In genomic region chr11:69718147-69718546, GRCh38 we compare ENCODE assay signal across 9 cellular contexts. TPM values are rescaled to one million over a fixed set of nuclear protein-coding genes. Genes with fewer than 3 reads are reported as not detected.
DNase-seq lines count a peak whose midpoint lies in the region; ATAC-seq and TF ChIP-seq lines count a peak whose summit lies in the region.
"Had no signal": no experiment of that assay in that cellular context is flagged by ENCODE, and none has a peak within 500 bp of the region (broad histone marks: within the 10 kb centered on the region; RNA-seq: fewer than 3 reads in every experiment).

No MANE protein-coding gene starts in this region.

- H3K79me2 ChIP-seq in GM23338 (replicated peaks; ENCODE audit: insufficient read depth) (no peaks in the 10 kb centered on the region), OCI-LY7 (ENCODE audit: insufficient read depth, low read depth, low read length) (no peaks in the 10 kb centered on the region)

- H3F3A ChIP-seq in GM23338 (replicated peaks; ENCODE audit: low read depth), result no peaks in the 10 kb centered on the region

- POLR2A ChIA-PET in OCI-LY7 (lab: Charles Lee), result no interaction called here

- H3K9me2 ChIP-seq in GM23338 (ENCODE audit: insufficient read depth) (no peaks in the 10 kb centered on the region), OCI-LY7 (ENCODE audit: insufficient read depth, low read length) (no peaks in the 10 kb centered on the region)

- no peaks in the 10 kb centered on the region for H3K9me3 ChIP-seq in OCI-LY7 (ENCODE audit: low read length)

- H3K27ac ChIP-seq in C4-2B (no peak overlapping the region), GM23338 (ENCODE audit: low read depth) (no peak overlapping the region), OCI-LY7 (ENCODE audit: low read depth, low read length, poor library complexity, severe bottlenecking) (no peak overlapping the region)

- intact Hi-C loops in OCI-LY7 (cut with micrococcal nuclease; ENCODE audit: unreplicated experiment), result loop anchor here (5.0 to 10.0 kb wide), 2 partner anchors 84 to 167 kb away; no protein-coding TSS in a partner anchor

- peak overlapping the region; percentile 92 for H2AFZ ChIP-seq in GM23338
- H2AFZ ChIP-seq in OCI-LY7 (ENCODE audit: low read length), result no peak overlapping the region

- ATAC-seq in GM23338, result peak; percentile 94
- no peak for ATAC-seq in GM18511 (IDR thresholded peaks at IDR 0.05; ENCODE audit: unreplicated experiment)
- no peak for ATAC-seq in GM21529 (IDR thresholded peaks at IDR 0.05; ENCODE audit: unreplicated experiment)
- no peak for ATAC-seq in HG02938 (IDR thresholded peaks at IDR 0.05; ENCODE audit: unreplicated experiment)

- H3K4me2 ChIP-seq in GM23338 (0 out of 2 replicates have a peak overlapping the region, but pooled peaks have one; percentile 19), OCI-LY7 (ENCODE audit: low read length) (peak overlapping the region; percentile 30; the same call in 1 of the 2 replicates)

- H3K27me3 ChIP-seq in GM23338 (ENCODE audit: insufficient read depth), result no peaks in the 10 kb centered on the region

- CTCF ChIA-PET in OCI-LY7 (lab: Charles Lee; ENCODE audit: unreplicated experiment), result no interaction called here

- peaks cover 13% of the 10 kb centered on the region for H3K4me1 Mint-ChIP-seq in GM23338

- BruUV-seq in OCI-LY7 (replicated peaks; lab: Mats Ljungman, UMichigan), result no TSS peak

- H3K4me1 ChIP-seq in GM23338 (ENCODE audit: insufficient read depth) (peaks cover 4% of the 10 kb centered on the region; the same call in 1 of the 2 replicates), OCI-LY7 (ENCODE audit: insufficient read depth, low read length, poor library complexity, severe bottlenecking) (peaks cover 9% of the 10 kb centered on the region)

- no peak overlapping the region for H3K4me3 ChIP-seq in GM23338
- H3K4me3 ChIP-seq in OCI-LY7 (ENCODE audit: low read depth, low read length, poor library complexity, severe bottlenecking), result no peak overlapping the region

- H3K27ac Mint-ChIP-seq in GM23338, result no peak overlapping the region
- H3K27ac Mint-ChIP-seq: IgD-negative memory B cell had no signal

- DNase-seq in GM23338 (ENCODE audit: low spot score), result peak; percentile 91
- peak; percentile 90 for DNase-seq in OCI-LY7 (ENCODE audit: low spot score)
- peak; percentile 88 for DNase-seq in germinal center (ENCODE audit: low spot score)
- no peak for DNase-seq in occipital lobe (lab: John Stamatoyannopoulos, UW)

- H3K4me3 Mint-ChIP-seq in GM23338, result no peak overlapping the region
- H3K4me3 Mint-ChIP-seq: IgD-negative memory B cell had no signal

- no peaks in the 10 kb centered on the region for H4K20me1 ChIP-seq in GM23338 (replicated peaks; ENCODE audit: insufficient read depth)
- no peaks in the 10 kb centered on the region for H4K20me1 ChIP-seq in OCI-LY7 (ENCODE audit: insufficient read depth, low read length)

- peaks cover 13% of the 10 kb centered on the region for H3K27me3 Mint-ChIP-seq in GM23338 (ENCODE audit: insufficient read depth, low read depth, poor library complexity)

- H3K36me3 Mint-ChIP-seq in GM23338 (ENCODE audit: low read depth), result no peaks in the 10 kb centered on the region

- H3K9me3 Mint-ChIP-seq in GM23338, result no peaks in the 10 kb centered on the region
- H3K9me3 Mint-ChIP-seq: IgD-negative memory B cell had no signal

- TF ChIP-seq CTCF in C4-2B (conservative IDR thresholded peaks at IDR 0.05) (peak; percentile 69), GM23338 (conservative IDR thresholded peaks at IDR 0.05; ENCODE audit: low read depth in 2 of 2) (peak; percentile 78 to 88), OCI-LY7 (conservative IDR thresholded peaks at IDR 0.05; ENCODE audit: low read length) (peak; percentile 84)

- H3K36me3 ChIP-seq in GM23338 (ENCODE audit: insufficient read depth) (no peaks in the 10 kb centered on the region), OCI-LY7 (ENCODE audit: insufficient read depth, low read length) (no peaks in the 10 kb centered on the region)

TF ChIP-seq in GM23338, 12 proteins besides CTCF, POLR2A, EP300 and RAD21 (continues in another document):
- TF ChIP-seq EZH2 (IDR thresholded peaks at IDR 0.05; ENCODE audit: low read depth, unreplicated experiment) (no peak), JUNB (IDR thresholded peaks at IDR 0.05; ENCODE audit: unreplicated experiment) (no peak), ETS1 (IDR thresholded peaks at IDR 0.05) (no peak), ZNF114 (CRISPR knock-in tag; IDR thresholded peaks at IDR 0.05) (no peak), CREB1 (CRISPR knock-in tag; IDR thresholded peaks at IDR 0.05; ENCODE audit: low read depth) (no peak), NANOG (IDR thresholded peaks at IDR 0.05; ENCODE audit: borderline replicate concordance) (no peak)

RNA-seq across cellular contexts. Expression of gene FGF19, which starts 14.3 kb away (rescaled TPM):
- total RNA-seq in GM23338 (2014; rRNA removed; shearing (Covaris generic)), result 27.4 and 36.1 TPM in 2 replicates
- polyA plus RNA-seq in GM23338 (2016; fragmentation: Nextera tagmentation; extraction: Ambion mirVana), result 21.7 and 22.3 TPM in 2 replicates
- not detected in 2 replicates for total RNA-seq in OCI-LY7 (2014; rRNA removed; shearing (Covaris generic))
- not detected in 2 replicates for total RNA-seq in OCI-LY7 (2022)
- not detected for total RNA-seq in occipital lobe
- polyA plus RNA-seq: IgD-negative memory B cell had no signal

RNA-seq across cellular contexts. Expression of gene LTO1, which starts 43.0 kb away (rescaled TPM):
- 12.9 and 20.1 TPM in 2 replicates for total RNA-seq in GM23338 (2014; rRNA removed; shearing (Covaris generic))
- 23.2 and 23.3 TPM in 2 replicates for polyA plus RNA-seq in GM23338 (2016; fragmentation: Nextera tagmentation; extraction: Ambion mirVana)
- 27.6 and 28.8 TPM in 2 replicates for total RNA-seq in OCI-LY7 (2014; rRNA removed; shearing (Covaris generic))
- total RNA-seq in OCI-LY7 (2022), result 34.5 and 35.9 TPM in 2 replicates
- 17.9 TPM for total RNA-seq in occipital lobe

RNA-seq across cellular contexts. Expression of gene FGF4, which starts 57.0 kb away (rescaled TPM):
- 9.2 and 13.1 TPM in 2 replicates for total RNA-seq in GM23338 (2014; rRNA removed; shearing (Covaris generic))
- polyA plus RNA-seq in GM23338 (2016; fragmentation: Nextera tagmentation; extraction: Ambion mirVana), result 4.1 and 4.8 TPM in 2 replicates
- total RNA-seq in OCI-LY7 (2014; rRNA removed; shearing (Covaris generic)), result not detected in 2 replicates
- total RNA-seq in OCI-LY7 (2022) (not detected in 2 replicates), occipital lobe (not detected)
- polyA plus RNA-seq: IgD-negative memory B cell had no signal

Comparison
In these comparisons a context has a peak if more than half of its experiments do, and no peak if none do; other contexts are left out.
1. RNA of gene FGF19, which starts 14.3 kb away (total RNA-seq): 27.4 to 36.1 TPM in GM23338; not detected in OCI-LY7 and not detected in occipital lobe (single experiment); every median in the first group is over 10 times any median in the second.
2. RNA of gene FGF4, which starts 57.0 kb away (total RNA-seq): 9.2 to 13.1 TPM in GM23338; not detected in OCI-LY7 and not detected in occipital lobe (single experiment); every median in the first group is over 10 times any median in the second.
3. Peak in every context shown above with its lines, with median percentiles within 50 percentile points of each other: CTCF ChIP-seq.